ENCODE assay signal across 10 cellular contexts in genomic region chr4:83358410-83358809, GRCh38. TPM values are rescaled to one million over a fixed set of nuclear protein-coding genes. Genes with fewer than 3 reads are reported as not detected.
DNase-seq lines count a peak whose midpoint lies in the region; ATAC-seq and TF ChIP-seq lines count a peak whose summit lies in the region.
"Had no signal": no experiment of that assay in that cellular context is flagged by ENCODE, and none has a peak within 500 bp of the region (broad histone marks: within the 10 kb centered on the region; RNA-seq: fewer than 3 reads in every experiment).

No MANE protein-coding gene starts in this region.

- DNase-seq in HAP-1 (ENCODE audit: low spot score in 2 of 2) (peak; percentile 23 to 63), SJSA1 (ENCODE audit: low read depth in 1 of 2, low spot score in 2 of 2) (peak; percentile 51 to 70), fibroblast of the aortic adventitia (ENCODE audit: low read depth) (peak; percentile 64), stromal cell of bone marrow (ENCODE audit: low read depth) (peak; percentile 44), KBM-7 (no peak), HuH-7.5 (ENCODE audit: low spot score) (no peak)
- DNase-seq: NCI-H2171 had no signal

- H3K27ac ChIP-seq in SJSA1 = peak overlapping the region; percentile 84

- in situ Hi-C loops in HAP-1 (cut with MboI; ENCODE audit: low sequenced_read_pairs) (no loop called here), KBM-7 (cut with MboI; ENCODE audit: low pct_unique_long_range_greater_than_20kb, low sequenced_read_pairs) (no loop called here)

- H3K4me3 ChIP-seq in HAP-1 (no peak overlapping the region), SJSA1 (no peak overlapping the region), fibroblast of the aortic adventitia (ENCODE audit: low read depth, low read length) (no peak overlapping the region)
- H3K4me3 ChIP-seq: lung, thyroid gland had no signal

- peaks cover 47% of the 10 kb centered on the region for H3K4me1 ChIP-seq in HAP-1
- H3K4me1 ChIP-seq in SJSA1 (replicated peaks) = peaks cover 29% of the 10 kb centered on the region

- H3K27me3 ChIP-seq in HAP-1 (ENCODE audit: low read depth) (no peaks in the 10 kb centered on the region), SJSA1 (replicated peaks) (no peaks in the 10 kb centered on the region)
- H3K27me3 ChIP-seq: thyroid gland had no signal

- H3K9me3 ChIP-seq in HAP-1 = peaks cover 6% of the 10 kb centered on the region; the same call in 1 of the 2 replicates
- no peaks in the 10 kb centered on the region for H3K9me3 ChIP-seq in SJSA1 (replicated peaks)
- H3K9me3 ChIP-seq: thyroid gland had no signal

- TF ChIP-seq CTCF in fibroblast of the aortic adventitia (IDR thresholded peaks at IDR 0.05; ENCODE audit: insufficient read depth, low read length) = no peak

- ATAC-seq in GM21367 (IDR thresholded peaks at IDR 0.05; ENCODE audit: unreplicated experiment) = no peak

- H3K36me3 ChIP-seq in HAP-1 (replicated peaks) (no peaks in the 10 kb centered on the region), SJSA1 (no peaks in the 10 kb centered on the region)
- H3K36me3 ChIP-seq: thyroid gland had no signal

RNA-seq across cellular contexts. Expression of gene HPSE, which starts 23.8 kb away (rescaled TPM):
- total RNA-seq in SJSA1 (2014; rRNA removed; shearing (Covaris generic)) = 6.0 and 9.6 TPM in 2 replicates
- 0.27 and 2.7 TPM in 2 replicates for total RNA-seq in fibroblast of the aortic adventitia (ENCODE audit: low replicate concordance)

Comparison
In these comparisons a context has a peak if more than half of its experiments do, and no peak if none do; other contexts are left out.
1. DNase-seq: peak in HAP-1 (2 of 2), SJSA1 (2 of 2), fibroblast of the aortic adventitia (single experiment) and stromal cell of bone marrow (single experiment); none in KBM-7 (single experiment) and HuH-7.5 (single experiment).